20 cellular contexts compared by ENCODE assay signal in the genomic region with DNA sequence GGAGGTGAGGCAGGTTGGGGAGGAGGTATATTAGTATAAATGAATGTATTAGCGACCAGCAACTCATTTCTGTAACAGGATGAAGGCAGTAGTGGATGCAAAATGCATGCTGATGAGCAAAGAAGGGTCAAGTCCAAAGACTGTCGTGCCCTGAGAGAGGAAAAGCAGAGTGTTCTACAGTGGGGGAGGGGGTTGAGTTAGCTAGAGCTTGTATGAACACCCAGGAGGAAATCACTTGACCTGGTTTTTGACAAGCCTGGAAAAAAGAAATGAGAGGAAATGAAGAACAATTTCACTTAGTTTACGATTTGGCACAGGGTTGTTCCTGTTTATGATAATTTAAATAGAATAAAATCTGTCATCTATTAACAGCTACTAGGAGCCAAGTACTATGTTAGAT.
A peak's percentile ranks its signal among the peaks of the same experiment; 100 is the strongest.
DNase-seq lines count a peak whose midpoint lies in the region; ATAC-seq, FAIRE-seq and TF ChIP-seq lines count a peak whose summit lies in the region.
"Had no signal": no experiment of that assay in that cellular context is flagged by ENCODE, and none has a peak within 500 bp of the region (broad histone marks: within the 10 kb centered on the region; RNA-seq: fewer than 3 reads in every experiment).

No MANE protein-coding gene starts in this region.

- no TSS peak for BruUV-seq in Caco-2 (replicated peaks; lab: Mats Ljungman, UMichigan)

- TF ChIP-seq CTCF in WERI-Rb-1 (IDR thresholded peaks at IDR 0.05; ENCODE audit: low read depth, low read length) (no peak), kidney (IDR thresholded peaks at IDR 0.05; ENCODE audit: borderline replicate concordance, extremely low read depth, insufficient read depth) (no peak), progenitor cell of endocrine pancreas (IDR thresholded peaks at IDR 0.05; ENCODE audit: unreplicated experiment) (no peak), Caco-2 (IDR thresholded peaks at IDR 0.05; ENCODE audit: insufficient read depth in 1 of 2, low read depth in 1 of 2, low read length in 1 of 2, severe bottlenecking in 1 of 2, unreplicated experiment in 1 of 2) (no peak)

- intact Hi-C loops in kidney (cut with DNase I) (no loop called here), Caco-2 (cut with micrococcal nuclease; ENCODE audit: unreplicated experiment) (no loop called here)

- peak; percentile 8 for FAIRE-seq in kidney (lab: Jason Lieb, UNC)
- FAIRE-seq: D721Med, HTR-8/SVneo had no signal

- POLR2A ChIA-PET in Caco-2 (lab: Charles Lee) = no interaction called here

- H3K9me3 Mint-ChIP-seq in progenitor cell of endocrine pancreas (ENCODE audit: low read depth) (no peaks in the 10 kb centered on the region), Caco-2 (ENCODE audit: unreplicated experiment) (no peaks in the 10 kb centered on the region)
- H3K9me3 Mint-ChIP-seq: CD8-positive, alpha-beta T cell; GM23338 had no signal

- H3K36me3 ChIP-seq in WERI-Rb-1 (no peaks in the 10 kb centered on the region), kidney (ENCODE audit: control insufficient read depth in 1 of 2, insufficient read depth in 2 of 2, low read length in 2 of 2) (no peaks in the 10 kb centered on the region), Caco-2 (ENCODE audit: control insufficient read depth, insufficient read depth, low read length) (no peaks in the 10 kb centered on the region)
- H3K36me3 ChIP-seq: BLaER1, SJSA1 had no signal

- H3K36me3 Mint-ChIP-seq in progenitor cell of endocrine pancreas (ENCODE audit: insufficient read depth) (no peaks in the 10 kb centered on the region), Caco-2 (ENCODE audit: insufficient read depth, unreplicated experiment) (no peaks in the 10 kb centered on the region)
- H3K36me3 Mint-ChIP-seq: CD8-positive, alpha-beta T cell had no signal

- H3K27me3 ChIP-seq in WERI-Rb-1 (ENCODE audit: insufficient read depth, low read depth, severe bottlenecking) = no peaks in the 10 kb centered on the region
- H3K27me3 ChIP-seq in Caco-2 (replicated peaks; ENCODE audit: control insufficient read depth, insufficient read depth, low read length) = no peaks in the 10 kb centered on the region; the same call in 1 of the 2 replicates
- H3K27me3 ChIP-seq: BLaER1, SJSA1 had no signal

- H3K27ac Mint-ChIP-seq in progenitor cell of endocrine pancreas = peak overlapping the region; percentile 5
- no peak overlapping the region for H3K27ac Mint-ChIP-seq in Caco-2 (ENCODE audit: unreplicated experiment)
- H3K27ac Mint-ChIP-seq: CD8-positive, alpha-beta T cell; GM23338 had no signal

- no peaks in the 10 kb centered on the region for H3K9me3 ChIP-seq in WERI-Rb-1 (ENCODE audit: severe bottlenecking)
- no peaks in the 10 kb centered on the region for H3K9me3 ChIP-seq in kidney (ENCODE audit: control insufficient read depth in 1 of 2, low read length in 2 of 2)
- H3K9me3 ChIP-seq in Caco-2 = no peaks in the 10 kb centered on the region
- H3K9me3 ChIP-seq: BLaER1, SJSA1 had no signal

- H3K4me3 Mint-ChIP-seq in progenitor cell of endocrine pancreas (ENCODE audit: low read depth) (no peak overlapping the region), Caco-2 (ENCODE audit: unreplicated experiment) (no peak overlapping the region)
- H3K4me3 Mint-ChIP-seq: CD8-positive, alpha-beta T cell; GM23338 had no signal

- H3K27ac ChIP-seq in WERI-Rb-1 = no peak overlapping the region
- H3K27ac ChIP-seq in kidney (ENCODE audit: low read depth in 2 of 2, low read length in 2 of 2) = no peak overlapping the region
- H3K27ac ChIP-seq: BLaER1, SJSA1 had no signal

- CTCF ChIA-PET in Caco-2 (lab: Charles Lee) = no interaction called here

- H3K27me3 Mint-ChIP-seq in progenitor cell of endocrine pancreas = no peaks in the 10 kb centered on the region
- peaks cover 10% of the 10 kb centered on the region for H3K27me3 Mint-ChIP-seq in Caco-2 (ENCODE audit: insufficient read depth, unreplicated experiment)

- no peak for ATAC-seq in GM19452 (IDR thresholded peaks at IDR 0.05; ENCODE audit: unreplicated experiment)
- ATAC-seq: CD8-positive, alpha-beta T cell; GM23338; HCT116 had no signal

- H3K9ac ChIP-seq in kidney (ENCODE audit: low read length in 2 of 2) = no peak overlapping the region
- H3K9ac ChIP-seq: BLaER1 had no signal

- H3K4me1 ChIP-seq in kidney (ENCODE audit: control insufficient read depth in 1 of 2, insufficient read depth in 1 of 2, low read depth in 1 of 2, low read length in 2 of 2) = no peaks in the 10 kb centered on the region
- H3K4me1 ChIP-seq in Caco-2 = no peaks in the 10 kb centered on the region
- H3K4me1 ChIP-seq: BLaER1, SJSA1 had no signal

- H3K4me1 Mint-ChIP-seq in progenitor cell of endocrine pancreas (ENCODE audit: low read depth) (peaks cover 3% of the 10 kb centered on the region), Caco-2 (ENCODE audit: low read depth, unreplicated experiment) (peaks cover 7% of the 10 kb centered on the region)

- DNase-seq in DMS79 treated with DMSO at 0.1 percent for 48 hours (lab: John Stamatoyannopoulos, UW) = peak; percentile 16
- DNase-seq in DMS79 (lab: John Stamatoyannopoulos, UW) = no peak
- DNase-seq in WERI-Rb-1 = peak; percentile 28
- DNase-seq in kidney = no peak
- no peak for DNase-seq in progenitor cell of endocrine pancreas (ENCODE audit: low spot score, unreplicated experiment)
- no peak for DNase-seq in Caco-2
- DNase-seq in GM19238 (ENCODE audit: insufficient read length, low spot score) = no peak
- DNase-seq: CD8-positive, alpha-beta T cell; MV-4-11; NCI-H187 treated with DMSO at 0.1 percent for 48 hours; NCI-H2171; NCI-H446; NCI-H69 had no signal

- H3K4me3 ChIP-seq in WERI-Rb-1 (ENCODE audit: low read depth, low read length) = no peak overlapping the region
- no peak overlapping the region for H3K4me3 ChIP-seq in kidney (ENCODE audit: low read length in 2 of 2)
- H3K4me3 ChIP-seq in Caco-2 (ENCODE audit: low read depth, low read length) = no peak overlapping the region
- H3K4me3 ChIP-seq: BLaER1, GM23338, SJSA1 had no signal

Comparison
In these comparisons a context has a peak if more than half of its experiments do, and no peak if none do; other contexts are left out.
1. DNase-seq: peak in DMS79 treated with DMSO at 0.1 percent for 48 hours (single experiment) and WERI-Rb-1 (single experiment); none in DMS79 (single experiment), kidney (single experiment), progenitor cell of endocrine pancreas (single experiment), Caco-2 (0 of 2) and GM19238 (single experiment).